In the genomic region with DNA sequence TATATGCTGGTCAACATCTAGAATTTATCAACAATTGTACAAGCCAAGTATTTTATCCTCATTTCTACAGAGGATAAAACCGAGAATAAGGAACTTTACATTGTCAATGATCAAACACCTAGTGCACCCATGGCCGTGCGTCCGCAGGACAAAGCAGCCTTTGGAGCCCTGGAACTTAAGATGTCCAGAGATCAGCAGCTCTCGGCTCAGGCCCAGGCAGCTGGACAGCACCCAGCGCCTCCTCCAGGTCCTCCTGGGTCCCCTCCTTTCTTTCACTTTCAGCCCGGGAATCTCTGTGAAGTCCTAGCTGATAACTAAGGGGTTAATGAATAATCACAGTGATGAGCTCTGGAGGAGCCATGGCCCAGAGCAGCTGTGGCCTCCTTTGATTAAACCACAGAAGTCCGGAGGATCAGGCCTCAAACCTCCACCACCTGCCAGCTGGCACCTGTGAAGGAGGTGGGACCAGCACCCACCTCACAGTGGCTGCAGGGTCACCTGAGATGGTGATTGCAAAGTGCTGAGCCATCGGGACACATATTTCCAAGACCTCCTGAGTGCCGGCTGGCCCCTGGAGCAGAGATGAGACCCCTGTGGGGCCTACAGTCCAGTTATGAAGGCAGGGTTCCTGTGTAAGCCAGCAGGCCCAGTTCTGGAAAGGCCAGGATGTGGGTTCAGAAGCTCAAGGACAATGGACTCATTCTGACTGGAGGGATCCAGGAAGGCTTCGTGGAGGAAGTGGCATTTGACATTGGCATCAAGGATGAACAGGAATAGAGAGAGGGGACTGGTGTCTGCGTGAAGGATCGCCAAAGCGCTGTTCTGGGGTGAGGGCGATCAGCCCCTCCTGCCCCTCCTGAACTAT, we compare ENCODE assay signal across 1 cellular context.
TF ChIP-seq lines count a peak whose summit lies in the region.

No MANE protein-coding gene starts in this region.

TF ChIP-seq in HepG2, 621 proteins besides CTCF, POLR2A, EP300 and RAD21 (continues in another document):
- no peak for TF ChIP-seq HMG20B (CRISPR knock-in tag; conservative IDR thresholded peaks at IDR 0.05)
- 0 out of 2 replicates have a peak, but pooled peaks have one; percentile 23 for TF ChIP-seq ZNF629 (CRISPR knock-in tag; conservative IDR thresholded peaks at IDR 0.05)
- TF ChIP-seq, protein P1, sequence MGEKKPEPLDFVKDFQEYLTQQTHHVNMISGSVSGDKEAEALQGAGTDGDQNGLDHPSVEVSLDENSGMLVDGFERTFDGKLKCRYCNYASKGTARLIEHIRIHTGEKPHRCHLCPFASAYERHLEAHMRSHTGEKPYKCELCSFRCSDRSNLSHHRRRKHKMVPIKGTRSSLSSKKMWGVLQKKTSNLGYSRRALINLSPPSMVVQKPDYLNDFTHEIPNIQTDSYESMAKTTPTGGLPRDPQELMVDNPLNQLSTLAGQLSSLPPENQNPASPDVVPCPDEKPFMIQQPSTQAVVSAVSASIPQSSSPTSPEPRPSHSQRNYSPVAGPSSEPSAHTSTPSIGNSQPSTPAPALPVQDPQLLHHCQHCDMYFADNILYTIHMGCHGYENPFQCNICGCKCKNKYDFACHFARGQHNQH (CRISPR knock-in tag; IDR thresholded peaks at IDR 0.05) = no peak
- TF ChIP-seq ZNF230 (CRISPR knock-in tag; IDR thresholded peaks at IDR 0.05) = no peak
- TF ChIP-seq, protein P2, sequence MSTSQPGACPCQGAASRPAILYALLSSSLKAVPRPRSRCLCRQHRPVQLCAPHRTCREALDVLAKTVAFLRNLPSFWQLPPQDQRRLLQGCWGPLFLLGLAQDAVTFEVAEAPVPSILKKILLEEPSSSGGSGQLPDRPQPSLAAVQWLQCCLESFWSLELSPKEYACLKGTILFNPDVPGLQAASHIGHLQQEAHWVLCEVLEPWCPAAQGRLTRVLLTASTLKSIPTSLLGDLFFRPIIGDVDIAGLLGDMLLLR (CRISPR knock-in tag; IDR thresholded peaks at IDR 0.05) = no peak
- no peak for TF ChIP-seq ZNF619 (CRISPR knock-in tag; IDR thresholded peaks at IDR 0.05)
- TF ChIP-seq MAFK (conservative IDR thresholded peaks at IDR 0.05 in 1 of 2, IDR thresholded peaks at IDR 0.05 in 1 of 2; ENCODE audit: low read length in 2 of 2) = no peak
- peak; percentile 22; the same call in 1 of the 2 replicates for TF ChIP-seq ZFY (CRISPR knock-in tag; IDR thresholded peaks at IDR 0.05)
- TF ChIP-seq, protein P3, sequence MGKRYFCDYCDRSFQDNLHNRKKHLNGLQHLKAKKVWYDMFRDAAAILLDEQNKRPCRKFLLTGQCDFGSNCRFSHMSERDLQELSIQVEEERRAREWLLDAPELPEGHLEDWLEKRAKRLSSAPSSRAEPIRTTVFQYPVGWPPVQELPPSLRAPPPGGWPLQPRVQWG (CRISPR knock-in tag; IDR thresholded peaks at IDR 0.05; ENCODE audit: borderline replicate concordance, low read depth) = no peak
- 0 out of 2 replicates have a peak, but pooled peaks have one; percentile 16 for TF ChIP-seq ZNF83 (CRISPR knock-in tag; IDR thresholded peaks at IDR 0.05; ENCODE audit: borderline replicate concordance)
- no peak for TF ChIP-seq SOX13 (IDR thresholded peaks at IDR 0.05)
- no peak for TF ChIP-seq SOX13 (CRISPR knock-in tag; conservative IDR thresholded peaks at IDR 0.05 in 1 of 2, IDR thresholded peaks at IDR 0.05 in 1 of 2)
- no peak for TF ChIP-seq ZNF264 (CRISPR knock-in tag; IDR thresholded peaks at IDR 0.05)
- TF ChIP-seq CREB1 (IDR thresholded peaks at IDR 0.05) = no peak
- peak; percentile 31; the same call in 1 of the 2 replicates for TF ChIP-seq CREB1 (CRISPR knock-in tag; IDR thresholded peaks at IDR 0.05)
- TF ChIP-seq, protein P4, sequence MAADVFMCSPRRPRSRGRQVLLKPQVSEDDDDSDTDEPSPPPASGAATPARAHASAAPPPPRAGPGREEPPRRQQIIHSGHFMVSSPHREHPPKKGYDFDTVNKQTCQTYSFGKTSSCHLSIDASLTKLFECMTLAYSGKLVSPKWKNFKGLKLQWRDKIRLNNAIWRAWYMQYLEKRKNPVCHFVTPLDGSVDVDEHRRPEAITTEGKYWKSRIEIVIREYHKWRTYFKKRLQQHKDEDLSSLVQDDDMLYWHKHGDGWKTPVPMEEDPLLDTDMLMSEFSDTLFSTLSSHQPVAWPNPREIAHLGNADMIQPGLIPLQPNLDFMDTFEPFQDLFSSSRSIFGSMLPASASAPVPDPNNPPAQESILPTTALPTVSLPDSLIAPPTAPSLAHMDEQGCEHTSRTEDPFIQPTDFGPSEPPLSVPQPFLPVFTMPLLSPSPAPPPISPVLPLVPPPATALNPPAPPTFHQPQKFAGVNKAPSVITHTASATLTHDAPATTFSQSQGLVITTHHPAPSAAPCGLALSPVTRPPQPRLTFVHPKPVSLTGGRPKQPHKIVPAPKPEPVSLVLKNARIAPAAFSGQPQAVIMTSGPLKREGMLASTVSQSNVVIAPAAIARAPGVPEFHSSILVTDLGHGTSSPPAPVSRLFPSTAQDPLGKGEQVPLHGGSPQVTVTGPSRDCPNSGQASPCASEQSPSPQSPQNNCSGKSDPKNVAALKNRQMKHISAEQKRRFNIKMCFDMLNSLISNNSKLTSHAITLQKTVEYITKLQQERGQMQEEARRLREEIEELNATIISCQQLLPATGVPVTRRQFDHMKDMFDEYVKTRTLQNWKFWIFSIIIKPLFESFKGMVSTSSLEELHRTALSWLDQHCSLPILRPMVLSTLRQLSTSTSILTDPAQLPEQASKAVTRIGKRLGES (CRISPR knock-in tag; IDR thresholded peaks at IDR 0.05; ENCODE audit: borderline replicate concordance) = no peak
- no peak for TF ChIP-seq PPARG (CRISPR knock-in tag; conservative IDR thresholded peaks at IDR 0.05)
- peak; percentile 37 for TF ChIP-seq HNF4A (CRISPR knock-in tag; IDR thresholded peaks at IDR 0.05)
- no peak for TF ChIP-seq ZFP62 (CRISPR knock-in tag; IDR thresholded peaks at IDR 0.05)
- TF ChIP-seq RXRA (CRISPR knock-in tag; IDR thresholded peaks at IDR 0.05) = no peak
- no peak for TF ChIP-seq ZMAT3 (CRISPR knock-in tag; conservative IDR thresholded peaks at IDR 0.05)
- TF ChIP-seq ZNF556 (CRISPR knock-in tag; IDR thresholded peaks at IDR 0.05; ENCODE audit: borderline replicate concordance) = 0 out of 2 replicates have a peak, but pooled peaks have one; percentile 0
- no peak for TF ChIP-seq AKAP8 (CRISPR knock-in tag; IDR thresholded peaks at IDR 0.05)
- TF ChIP-seq ZNF709 (CRISPR knock-in tag; IDR thresholded peaks at IDR 0.05) = no peak
- TF ChIP-seq, protein P5, sequence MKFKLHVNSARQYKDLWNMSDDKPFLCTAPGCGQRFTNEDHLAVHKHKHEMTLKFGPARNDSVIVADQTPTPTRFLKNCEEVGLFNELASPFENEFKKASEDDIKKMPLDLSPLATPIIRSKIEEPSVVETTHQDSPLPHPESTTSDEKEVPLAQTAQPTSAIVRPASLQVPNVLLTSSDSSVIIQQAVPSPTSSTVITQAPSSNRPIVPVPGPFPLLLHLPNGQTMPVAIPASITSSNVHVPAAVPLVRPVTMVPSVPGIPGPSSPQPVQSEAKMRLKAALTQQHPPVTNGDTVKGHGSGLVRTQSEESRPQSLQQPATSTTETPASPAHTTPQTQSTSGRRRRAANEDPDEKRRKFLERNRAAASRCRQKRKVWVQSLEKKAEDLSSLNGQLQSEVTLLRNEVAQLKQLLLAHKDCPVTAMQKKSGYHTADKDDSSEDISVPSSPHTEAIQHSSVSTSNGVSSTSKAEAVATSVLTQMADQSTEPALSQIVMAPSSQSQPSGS (CRISPR knock-in tag; IDR thresholded peaks at IDR 0.05) = no peak
- TF ChIP-seq TSC22D2 (CRISPR knock-in tag; IDR thresholded peaks at IDR 0.05; ENCODE audit: borderline replicate concordance) = no peak
- no peak for TF ChIP-seq CHD2 (IDR thresholded peaks at IDR 0.05; ENCODE audit: low read depth, low read length)
- no peak for TF ChIP-seq ZNF296 (CRISPR knock-in tag; conservative IDR thresholded peaks at IDR 0.05)
- no peak for TF ChIP-seq ZNF670 (CRISPR knock-in tag; IDR thresholded peaks at IDR 0.05; ENCODE audit: borderline replicate concordance)
- no peak for TF ChIP-seq KMT2A (CRISPR knock-in tag; IDR thresholded peaks at IDR 0.05)
- no peak for TF ChIP-seq ARNT2 (CRISPR knock-in tag; IDR thresholded peaks at IDR 0.05; ENCODE audit: low read depth)
- no peak for TF ChIP-seq ZNF432 (CRISPR knock-in tag; IDR thresholded peaks at IDR 0.05; ENCODE audit: borderline replicate concordance)
- TF ChIP-seq, protein P6, sequence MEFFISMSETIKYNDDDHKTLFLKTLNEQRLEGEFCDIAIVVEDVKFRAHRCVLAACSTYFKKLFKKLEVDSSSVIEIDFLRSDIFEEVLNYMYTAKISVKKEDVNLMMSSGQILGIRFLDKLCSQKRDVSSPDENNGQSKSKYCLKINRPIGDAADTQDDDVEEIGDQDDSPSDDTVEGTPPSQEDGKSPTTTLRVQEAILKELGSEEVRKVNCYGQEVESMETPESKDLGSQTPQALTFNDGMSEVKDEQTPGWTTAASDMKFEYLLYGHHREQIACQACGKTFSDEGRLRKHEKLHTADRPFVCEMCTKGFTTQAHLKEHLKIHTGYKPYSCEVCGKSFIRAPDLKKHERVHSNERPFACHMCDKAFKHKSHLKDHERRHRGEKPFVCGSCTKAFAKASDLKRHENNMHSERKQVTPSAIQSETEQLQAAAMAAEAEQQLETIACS (CRISPR knock-in tag; IDR thresholded peaks at IDR 0.05) = no peak
- no peak for TF ChIP-seq ZNF781 (CRISPR knock-in tag; IDR thresholded peaks at IDR 0.05; ENCODE audit: borderline replicate concordance, not compliant biosample characterization)
- TF ChIP-seq, protein P7, sequence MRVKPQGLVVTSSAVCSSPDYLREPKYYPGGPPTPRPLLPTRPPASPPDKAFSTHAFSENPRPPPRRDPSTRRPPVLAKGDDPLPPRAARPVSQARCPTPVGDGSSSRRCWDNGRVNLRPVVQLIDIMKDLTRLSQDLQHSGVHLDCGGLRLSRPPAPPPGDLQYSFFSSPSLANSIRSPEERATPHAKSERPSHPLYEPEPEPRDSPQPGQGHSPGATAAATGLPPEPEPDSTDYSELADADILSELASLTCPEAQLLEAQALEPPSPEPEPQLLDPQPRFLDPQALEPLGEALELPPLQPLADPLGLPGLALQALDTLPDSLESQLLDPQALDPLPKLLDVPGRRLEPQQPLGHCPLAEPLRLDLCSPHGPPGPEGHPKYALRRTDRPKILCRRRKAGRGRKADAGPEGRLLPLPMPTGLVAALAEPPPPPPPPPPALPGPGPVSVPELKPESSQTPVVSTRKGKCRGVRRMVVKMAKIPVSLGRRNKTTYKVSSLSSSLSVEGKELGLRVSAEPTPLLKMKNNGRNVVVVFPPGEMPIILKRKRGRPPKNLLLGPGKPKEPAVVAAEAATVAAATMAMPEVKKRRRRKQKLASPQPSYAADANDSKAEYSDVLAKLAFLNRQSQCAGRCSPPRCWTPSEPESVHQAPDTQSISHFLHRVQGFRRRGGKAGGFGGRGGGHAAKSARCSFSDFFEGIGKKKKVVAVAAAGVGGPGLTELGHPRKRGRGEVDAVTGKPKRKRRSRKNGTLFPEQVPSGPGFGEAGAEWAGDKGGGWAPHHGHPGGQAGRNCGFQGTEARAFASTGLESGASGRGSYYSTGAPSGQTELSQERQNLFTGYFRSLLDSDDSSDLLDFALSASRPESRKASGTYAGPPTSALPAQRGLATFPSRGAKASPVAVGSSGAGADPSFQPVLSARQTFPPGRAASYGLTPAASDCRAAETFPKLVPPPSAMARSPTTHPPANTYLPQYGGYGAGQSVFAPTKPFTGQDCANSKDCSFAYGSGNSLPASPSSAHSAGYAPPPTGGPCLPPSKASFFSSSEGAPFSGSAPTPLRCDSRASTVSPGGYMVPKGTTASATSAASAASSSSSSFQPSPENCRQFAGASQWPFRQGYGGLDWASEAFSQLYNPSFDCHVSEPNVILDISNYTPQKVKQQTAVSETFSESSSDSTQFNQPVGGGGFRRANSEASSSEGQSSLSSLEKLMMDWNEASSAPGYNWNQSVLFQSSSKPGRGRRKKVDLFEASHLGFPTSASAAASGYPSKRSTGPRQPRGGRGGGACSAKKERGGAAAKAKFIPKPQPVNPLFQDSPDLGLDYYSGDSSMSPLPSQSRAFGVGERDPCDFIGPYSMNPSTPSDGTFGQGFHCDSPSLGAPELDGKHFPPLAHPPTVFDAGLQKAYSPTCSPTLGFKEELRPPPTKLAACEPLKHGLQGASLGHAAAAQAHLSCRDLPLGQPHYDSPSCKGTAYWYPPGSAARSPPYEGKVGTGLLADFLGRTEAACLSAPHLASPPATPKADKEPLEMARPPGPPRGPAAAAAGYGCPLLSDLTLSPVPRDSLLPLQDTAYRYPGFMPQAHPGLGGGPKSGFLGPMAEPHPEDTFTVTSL (CRISPR knock-in tag; IDR thresholded peaks at IDR 0.05; ENCODE audit: borderline replicate concordance) = no peak
- TF ChIP-seq HOXD1 (CRISPR knock-in tag; IDR thresholded peaks at IDR 0.05) = no peak
- TF ChIP-seq PHF20 (CRISPR knock-in tag; IDR thresholded peaks at IDR 0.05) = no peak
- TF ChIP-seq, protein P8, sequence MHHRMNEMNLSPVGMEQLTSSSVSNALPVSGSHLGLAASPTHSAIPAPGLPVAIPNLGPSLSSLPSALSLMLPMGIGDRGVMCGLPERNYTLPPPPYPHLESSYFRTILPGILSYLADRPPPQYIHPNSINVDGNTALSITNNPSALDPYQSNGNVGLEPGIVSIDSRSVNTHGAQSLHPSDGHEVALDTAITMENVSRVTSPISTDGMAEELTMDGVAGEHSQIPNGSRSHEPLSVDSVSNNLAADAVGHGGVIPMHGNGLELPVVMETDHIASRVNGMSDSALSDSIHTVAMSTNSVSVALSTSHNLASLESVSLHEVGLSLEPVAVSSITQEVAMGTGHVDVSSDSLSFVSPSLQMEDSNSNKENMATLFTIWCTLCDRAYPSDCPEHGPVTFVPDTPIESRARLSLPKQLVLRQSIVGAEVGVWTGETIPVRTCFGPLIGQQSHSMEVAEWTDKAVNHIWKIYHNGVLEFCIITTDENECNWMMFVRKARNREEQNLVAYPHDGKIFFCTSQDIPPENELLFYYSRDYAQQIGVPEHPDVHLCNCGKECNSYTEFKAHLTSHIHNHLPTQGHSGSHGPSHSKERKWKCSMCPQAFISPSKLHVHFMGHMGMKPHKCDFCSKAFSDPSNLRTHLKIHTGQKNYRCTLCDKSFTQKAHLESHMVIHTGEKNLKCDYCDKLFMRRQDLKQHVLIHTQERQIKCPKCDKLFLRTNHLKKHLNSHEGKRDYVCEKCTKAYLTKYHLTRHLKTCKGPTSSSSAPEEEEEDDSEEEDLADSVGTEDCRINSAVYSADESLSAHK (CRISPR knock-in tag; IDR thresholded peaks at IDR 0.05; ENCODE audit: borderline replicate concordance) = no peak
- no peak for TF ChIP-seq HOXA9 (CRISPR knock-in tag; IDR thresholded peaks at IDR 0.05; ENCODE audit: borderline replicate concordance)
- TF ChIP-seq HOXA3 (CRISPR knock-in tag; IDR thresholded peaks at IDR 0.05) = no peak
- TF ChIP-seq XBP1 (CRISPR knock-in tag; IDR thresholded peaks at IDR 0.05) = no peak
- TF ChIP-seq ZFP90 (CRISPR knock-in tag; IDR thresholded peaks at IDR 0.05; ENCODE audit: borderline replicate concordance) = no peak
- TF ChIP-seq, protein P9, sequence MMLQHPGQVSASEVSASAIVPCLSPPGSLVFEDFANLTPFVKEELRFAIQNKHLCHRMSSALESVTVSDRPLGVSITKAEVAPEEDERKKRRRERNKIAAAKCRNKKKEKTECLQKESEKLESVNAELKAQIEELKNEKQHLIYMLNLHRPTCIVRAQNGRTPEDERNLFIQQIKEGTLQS (CRISPR knock-in tag; IDR thresholded peaks at IDR 0.05) = no peak
- no peak for TF ChIP-seq ZNF225 (CRISPR knock-in tag; IDR thresholded peaks at IDR 0.05)
- TF ChIP-seq MED1 (CRISPR knock-in tag; IDR thresholded peaks at IDR 0.05) = no peak
- no peak for TF ChIP-seq MBNL3 (CRISPR knock-in tag; conservative IDR thresholded peaks at IDR 0.05)
